Comparison of ENCODE assay signal across 8 cellular contexts in the genomic region with DNA sequence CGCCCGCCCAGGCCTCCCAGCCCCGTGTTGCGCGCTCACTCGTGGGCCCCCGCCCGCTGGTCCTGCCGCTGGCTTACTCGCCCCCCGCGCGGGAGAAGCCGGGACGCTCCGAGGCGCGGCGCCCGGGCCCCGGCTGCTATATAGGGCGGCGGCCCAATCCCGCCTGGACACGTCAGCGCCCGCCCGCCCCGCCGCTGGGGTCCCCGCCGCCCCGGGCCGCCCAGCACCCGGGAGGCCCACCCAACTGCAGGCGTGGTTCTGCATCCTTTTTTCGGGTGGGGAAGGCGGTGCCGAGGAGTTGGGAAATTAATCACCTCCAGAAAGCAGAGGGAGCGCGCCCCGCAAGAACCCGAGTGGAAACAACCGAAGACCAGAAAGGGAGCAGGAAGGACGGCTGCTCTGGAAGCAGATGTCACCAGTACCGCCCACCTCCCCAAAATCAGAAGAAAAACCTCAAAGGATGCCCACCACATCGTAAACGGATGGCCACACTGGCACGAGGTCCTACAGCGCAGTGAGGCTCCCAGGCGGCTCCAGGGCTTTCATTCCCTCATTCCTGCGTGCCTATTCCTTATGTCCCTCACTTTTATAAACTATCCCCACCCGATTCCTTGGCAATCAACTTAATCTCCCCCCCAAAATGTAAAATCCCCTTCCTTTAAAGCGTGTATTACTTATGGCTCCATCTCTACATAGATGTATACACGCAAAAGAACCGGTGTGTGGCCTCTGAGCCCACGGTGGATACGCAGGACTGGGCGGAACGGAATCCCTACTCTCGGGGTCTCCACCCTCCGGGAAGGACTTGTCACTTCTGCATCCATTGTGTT. TPM values are rescaled to one million over a fixed set of nuclear protein-coding genes. Genes with fewer than 3 reads are reported as not detected.
DNase-seq lines count a peak whose midpoint lies in the region; TF ChIP-seq lines count a peak whose summit lies in the region.

No MANE protein-coding gene starts in this region.

- H3K27ac Mint-ChIP-seq in H9: peak overlapping the region in 2 of 3 experiments; percentile 21 to 26; a peak in 1 of 7 replicates

- peaks cover 2% of the 10 kb centered on the region for H4K20me1 ChIP-seq in H9 (ENCODE audit: control insufficient read depth, insufficient read depth, insufficient read length)

- H3K23me2 ChIP-seq in H9 (ENCODE audit: insufficient read length, low read depth, low read length, poor library complexity, severe bottlenecking): peaks cover 6% of the 10 kb centered on the region

- peak overlapping the region; percentile 64 to 82 for H3K4me3 Mint-ChIP-seq in H9

- H3K27me3 ChIP-seq in H9 (ENCODE audit: insufficient read depth, low read length) (no peaks in the 10 kb centered on the region), esophagus muscularis mucosa (no peaks in the 10 kb centered on the region)

- no peak overlapping the region for H2BK5ac ChIP-seq in H9 (ENCODE audit: insufficient read length, low read length)

- no CpG with 5 or more reads among the region's 62 CpGs for WGBS in H9 (ENCODE audit: extremely low coverage, insufficient read length, low lambda C conversion rate)
- 31% methylated on average over 24 of the region's 62 CpGs for WGBS in esophagus muscularis mucosa

- H3K36me3 ChIP-seq in esophagus muscularis mucosa: peaks cover 0 to 13% (median 5%) of the 10 kb centered on the region in 4 donors

- H3K79me2 ChIP-seq in H9 (ENCODE audit: insufficient read depth, low read length): peaks cover 15% of the 10 kb centered on the region; the same call in 1 of the 2 replicates

- no peaks in the 10 kb centered on the region; a peak in 1 of 5 replicates for H3K9me3 Mint-ChIP-seq in H9

- H3K79me1 ChIP-seq in H9 (ENCODE audit: insufficient read depth, low read depth, low read length, poor library complexity, severe bottlenecking): peaks cover 8% of the 10 kb centered on the region

- H3K27ac ChIP-seq in H9 (ENCODE audit: insufficient read length, low read depth, low read length) (no peak overlapping the region), esophagus muscularis mucosa (replicated peaks in 1 of 4) (peak overlapping the region; percentile 90 to 99 (median 98))

- H3K56ac ChIP-seq in H9 (ENCODE audit: insufficient read length, low read depth, low read length): no peak overlapping the region

- H4K5ac ChIP-seq in H9 (ENCODE audit: insufficient read length, low read depth, low read length): no peak overlapping the region

- no peak overlapping the region for H3K18ac ChIP-seq in H9 (ENCODE audit: insufficient read length, low read depth, low read length)

- peaks cover 26 to 39% of the 10 kb centered on the region in 2 experiments for H3K4me1 Mint-ChIP-seq in H9

- no peak overlapping the region for H3K23ac ChIP-seq in H9 (ENCODE audit: insufficient read length, low read depth, low read length)

- H3K9me3 ChIP-seq in H9 (ENCODE audit: control insufficient read depth, low read depth, low read length) (no peaks in the 10 kb centered on the region), esophagus muscularis mucosa (no peaks in the 10 kb centered on the region)

- TF ChIP-seq EP300 in esophagus muscularis mucosa (IDR thresholded peaks at IDR 0.05): no peak

- H4K91ac ChIP-seq in H9 (ENCODE audit: insufficient read length, low read depth, low read length): no peak overlapping the region

- peak overlapping the region; percentile 60 for H3K4me2 ChIP-seq in H9 (ENCODE audit: insufficient read depth, insufficient read length, low read length)

- TF ChIP-seq POLR2A in esophagus muscularis mucosa (IDR thresholded peaks at IDR 0.05; ENCODE audit: low read depth): no peak

- no peak overlapping the region for H4K8ac ChIP-seq in H9 (replicated peaks; ENCODE audit: insufficient read length, low read depth, low read length)

- no peaks in the 10 kb centered on the region; the same call in 1 of the 2 replicates for H3K4me1 ChIP-seq in H9 (ENCODE audit: insufficient read depth, low read length)
- peaks cover 33 to 53% (median 46%) of the 10 kb centered on the region in 4 donors for H3K4me1 ChIP-seq in esophagus muscularis mucosa

- no peak overlapping the region for H2BK20ac ChIP-seq in H9 (ENCODE audit: low read depth, low read length, poor library complexity, severe bottlenecking)

- H3K9ac ChIP-seq in H9 (ENCODE audit: extremely low read depth, insufficient read length, low read length): peak overlapping the region; percentile 16

- H2BK15ac ChIP-seq in H9 (ENCODE audit: low read depth, low read length): no peak overlapping the region

- H3K27me3 Mint-ChIP-seq in H9 (ENCODE audit: low read depth): no peaks in the 10 kb centered on the region

- TF ChIP-seq CTCF in H9 (conservative IDR thresholded peaks at IDR 0.05) (no peak), esophagus muscularis mucosa (IDR thresholded peaks at IDR 0.05) (peak in 1 of 3 experiments; percentile 8)

- DNase-seq in H9: peak; percentile 45
- peak; percentile 28 to 71 for DNase-seq in NCI-H446 (lab: John Stamatoyannopoulos, UW)
- DNase-seq in activated T-cell treated with anti-CD3 and anti-CD28 coated beads for 48 hours (ENCODE audit: low read depth): peak; percentile 49
- DNase-seq in esophagus muscularis mucosa (ENCODE audit: extremely low spot score): peak; percentile 94
- DNase-seq in myocyte (ENCODE audit: low read depth): peak; percentile 55
- peak in 5 of 6 experiments; percentile 17 to 46 (median 32) for DNase-seq in stimulated activated naive CD4-positive, alpha-beta T cell (lab: John Stamatoyannopoulos, UW)
- DNase-seq in DMS79 (lab: John Stamatoyannopoulos, UW): no peak

- H2BK120ac ChIP-seq in H9 (ENCODE audit: low read depth, low read length, poor library complexity, severe bottlenecking): no peak overlapping the region

- H2BK12ac ChIP-seq in H9 (ENCODE audit: insufficient read length, low read depth, low read length): no peak overlapping the region

- H3T11ph ChIP-seq in H9 (ENCODE audit: low read length): no peak overlapping the region

- intact Hi-C loops in esophagus muscularis mucosa (cut with DNase I): no loop called here

- peaks cover 5 to 12% (median 6%) of the 10 kb centered on the region in 3 experiments; a peak in 6 of 7 replicates for H3K36me3 Mint-ChIP-seq in H9 (ENCODE audit: insufficient read depth in 1 of 3, low read depth in 3 of 3)

- no peak overlapping the region for H3K4ac ChIP-seq in H9 (ENCODE audit: low read depth, low read length)

- H3K14ac ChIP-seq in H9 (ENCODE audit: insufficient read depth, low read length): no peak overlapping the region

- no peak overlapping the region for H2AFZ ChIP-seq in H9 (ENCODE audit: low read length)

- peak overlapping the region; percentile 48; the same call in 1 of the 2 replicates for H3K4me3 ChIP-seq in GM08714 (ENCODE audit: low read length)
- H3K4me3 ChIP-seq in esophagus muscularis mucosa: peak overlapping the region; percentile 72 to 100 (median 96)

- no peak overlapping the region for H2AK5ac ChIP-seq in H9 (ENCODE audit: insufficient read length, low read length)

RNA-seq across cellular contexts. Expression of a gene that starts 42.5 kb away (rescaled TPM):
- total RNA-seq in H9 (2021): 340 and 364 TPM in 2 replicates
- 100 to 1,000 TPM; 263 to 479 (median 304) TPM for total RNA-seq in esophagus muscularis mucosa
- 541 and 661 TPM in 2 replicates for total RNA-seq in myocyte
- 668 TPM for polyA plus RNA-seq in myocyte (2012)

RNA-seq across cellular contexts. Expression of a gene that starts 42.8 kb away (rescaled TPM):
- total RNA-seq in H9 (2021) (385 and 399 TPM in 2 replicates), esophagus muscularis mucosa (100 to 1,000 TPM; 272 to 335 (median 284) TPM), myocyte (282 and 292 TPM in 2 replicates)
- polyA plus RNA-seq in myocyte (2012): 262 TPM
